In the genomic region with DNA sequence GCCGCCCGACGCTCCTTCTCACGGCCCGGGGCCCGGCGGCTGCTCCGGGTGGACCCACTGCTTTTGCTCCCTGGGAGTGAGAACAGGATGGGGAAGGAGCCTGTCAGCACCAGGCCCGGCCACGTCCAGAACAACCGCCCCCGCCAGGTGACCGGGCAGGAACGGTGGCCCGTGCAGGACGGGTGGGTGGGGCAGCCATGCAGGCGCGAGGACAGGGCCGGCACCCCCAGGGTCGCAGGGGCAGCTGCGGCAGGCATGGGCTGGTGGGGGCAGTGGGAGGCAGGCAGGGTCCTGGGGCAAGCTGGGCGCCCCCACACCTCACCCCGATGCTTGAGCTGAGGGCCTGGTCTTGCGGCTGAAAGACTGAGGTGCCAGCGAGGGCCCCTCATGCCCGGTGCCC, we compare ENCODE assay signal across 26 cellular contexts.
"Had no signal": no experiment of that assay in that cellular context is flagged by ENCODE, and none has a peak within 500 bp of the region (broad histone marks: within the 10 kb centered on the region; RNA-seq: fewer than 3 reads in every experiment).

No MANE protein-coding gene starts in this region.

- H3K27ac ChIP-seq: stomach, suprapubic skin, testis, thoracic aorta, thyroid gland, tibial artery, tibial nerve, transverse colon, upper lobe of left lung, upper lobe of right lung, uterus, vagina had no signal

- H3K27me3 ChIP-seq: stomach, suprapubic skin, testis, thyroid gland, tibial artery, tibial nerve, upper lobe of left lung, upper lobe of right lung, uterus, vagina had no signal

- H3K9me3 ChIP-seq: stomach, suprapubic skin, testis, thoracic aorta, thyroid gland, tibial artery, tibial nerve, transverse colon, upper lobe of left lung, upper lobe of right lung, uterus, vagina had no signal

- H3K4me1 ChIP-seq: thyroid gland, upper lobe of right lung, uterus had no signal

- ATAC-seq: stimulated activated effector memory CD8-positive, alpha-beta T cell treated with anti-CD3 and anti-CD28 coated beads, Interleukin-12 subunit alpha, Interleukin-12 subunit beta, amount 100 ng/mL, for 72 hours; stimulated activated naive B cell treated with anti-CD40 and anti-IgM and Interleukin-4, amounts not matched to agents 10 μg/mL and 1 μg/mL and 100 μg/mL, for 72 hours; stimulated activated naive CD8-positive, alpha-beta T cell treated with anti-CD3 and anti-CD28 coated beads, Interleukin-15, amount 100 ng/mL, for 72 hours; stimulated activated naive CD8-positive, alpha-beta T cell treated with anti-CD3 and anti-CD28 coated beads, Interleukin-15, Interleukin-2, amounts not matched to agents 100 U/mL and 50 U/mL, for 24 hours; upper lobe of right lung had no signal

- H3K4me3 ChIP-seq: stomach, suprapubic skin, testis, thoracic aorta, thyroid gland, tibial artery, tibial nerve, transverse colon, upper lobe of left lung, upper lobe of right lung, uterus, vagina had no signal

- H3K36me3 ChIP-seq: uterus had no signal

- DNase-seq: stimulated activated CD4-positive, alpha-beta T cell treated with anti-CD3 and anti-CD28 coated beads, Interleukin-2, amount 100 ng/mL, for 48 hours; stimulated activated CD4-positive, alpha-beta T cell treated with anti-CD3 and anti-CD28 coated beads, Interleukin-4, amount 100 ng/mL, for 1 hour; stimulated activated CD4-positive, alpha-beta T cell treated with anti-CD3 and anti-CD28 coated beads, Interleukin-4, amount 100 ng/mL, for 24 hours; stimulated activated CD4-positive, alpha-beta T cell treated with anti-CD3 and anti-CD28 coated beads, Interleukin-4, amount 100 ng/mL, for 4 hours; stimulated activated CD8-positive, alpha-beta memory T cell treated with anti-CD3 and anti-CD28 coated beads, Interleukin-4, amount 100 ng/mL, for 48 hours; stimulated activated naive B cell treated with anti-CD40 and anti-IgM and Interleukin-4, amounts not matched to agents 10 μg/mL and 1 μg/mL and 100 μg/mL, for 72 hours; stimulated activated naive CD4-positive, alpha-beta T cell; stimulated activated naive CD4-positive, alpha-beta T cell treated with Interleukin-2 at 50 U/mL for 16 hours; stimulated activated naive CD8-positive, alpha-beta T cell treated with anti-CD3 and anti-CD28 coated beads, Interleukin-15, amount 100 ng/mL, for 72 hours; stimulated activated naive CD8-positive, alpha-beta T cell treated with anti-CD3 and anti-CD28 coated beads, Interleukin-15, Interleukin-2, amounts not matched to agents 100 U/mL and 50 U/mL, for 24 hours; stomach; substantia nigra; testis; thyroid gland; tibial artery; transverse colon; trophoblast cell; upper lobe of right lung; uterus had no signal

- FAIRE-seq: urothelium cell line had no signal
